12 cellular contexts compared by ENCODE assay signal in the genomic region with DNA sequence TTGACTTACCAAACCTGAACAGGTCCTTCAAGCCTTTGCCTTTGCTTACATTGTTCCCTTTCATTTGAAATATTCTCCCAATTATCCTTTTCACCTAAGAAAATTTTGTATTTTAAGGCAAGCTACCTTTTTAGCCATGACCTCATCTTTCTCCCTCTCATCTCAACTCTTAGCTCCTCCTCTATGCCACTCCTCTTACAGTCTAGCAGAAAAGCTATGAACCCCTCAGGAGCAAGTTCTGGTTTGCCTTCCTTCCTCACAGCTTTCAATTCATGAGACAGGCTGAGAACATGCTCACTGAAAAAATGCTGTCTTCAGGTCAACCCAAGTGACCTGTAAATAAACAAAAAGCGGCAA. TPM values are rescaled to one million over a fixed set of nuclear protein-coding genes. Genes with fewer than 3 reads are reported as not detected.
DNase-seq lines count a peak whose midpoint lies in the region; ATAC-seq and TF ChIP-seq lines count a peak whose summit lies in the region.
"Had no signal": no experiment of that assay in that cellular context is flagged by ENCODE, and none has a peak within 500 bp of the region (broad histone marks: within the 10 kb centered on the region; RNA-seq: fewer than 3 reads in every experiment).

No MANE protein-coding gene starts in this region.

- no peak overlapping the region for H3K9ac ChIP-seq in mesenchymal stem cell (ENCODE audit: low read length)

- H3K18ac ChIP-seq in mesenchymal stem cell (ENCODE audit: low read depth in 1 of 2, low read length in 2 of 2): no peak overlapping the region

- peaks cover 19 to 33% of the 10 kb centered on the region in 2 experiments for H3K36me3 ChIP-seq in mesenchymal stem cell (ENCODE audit: control insufficient read depth in 1 of 2, insufficient read depth in 2 of 2, low read depth in 1 of 2, low read length in 2 of 2)
- peaks cover 8% of the 10 kb centered on the region for H3K36me3 ChIP-seq in thoracic aorta

- H3K27me3 ChIP-seq in mesenchymal stem cell (ENCODE audit: control insufficient read depth in 1 of 2, insufficient read depth in 1 of 2, low read length in 2 of 2) (no peaks in the 10 kb centered on the region), thoracic aorta (replicated peaks; ENCODE audit: insufficient read depth) (no peaks in the 10 kb centered on the region)
- H3K27me3 ChIP-seq: brain microvascular endothelial cell had no signal

- H3K27ac ChIP-seq in RWPE1 (peak overlapping the region; percentile 88), epithelial cell of prostate (peak overlapping the region; percentile 85), mesenchymal stem cell (ENCODE audit: low read length, poor library complexity, severe bottlenecking) (no peak overlapping the region), thoracic aorta (peak overlapping the region; percentile 24 to 56)
- H3K27ac ChIP-seq: brain microvascular endothelial cell had no signal

- TF ChIP-seq CTCF in RWPE1 (conservative IDR thresholded peaks at IDR 0.05; ENCODE audit: low read depth) (no peak), thoracic aorta (IDR thresholded peaks at IDR 0.05) (no peak)

- H2AFZ ChIP-seq in mesenchymal stem cell (ENCODE audit: low read depth, low read length): no peak overlapping the region

- ATAC-seq in thoracic aorta (ENCODE audit: insufficient number of reproducible peaks, low FRiP score, low read depth) (no peak), HG02973 (IDR thresholded peaks at IDR 0.05; ENCODE audit: unreplicated experiment) (no peak)
- ATAC-seq: CD8-positive, alpha-beta T cell had no signal

- H3K4me1 ChIP-seq in mesenchymal stem cell (ENCODE audit: control insufficient read depth, insufficient read depth, low read depth, low read length): peaks cover 7% of the 10 kb centered on the region
- H3K4me1 ChIP-seq in thoracic aorta (ENCODE audit: control insufficient read depth in 1 of 2, low read depth in 2 of 2): peaks cover 9 to 21% of the 10 kb centered on the region in 2 donors

- CTCF ChIA-PET in RWPE1 (lab: Yijun Ruan, JAX): interaction anchor here (0.7 to 2.4 kb wide), 4 partner anchors 9 to 664 kb away, joined by 3 to 12 read pairs (median 3); no protein-coding TSS in a partner anchor

- H3K79me1 ChIP-seq in mesenchymal stem cell (replicated peaks; ENCODE audit: low read length, poor library complexity, severe bottlenecking): peaks cover 6% of the 10 kb centered on the region

- H3K4ac ChIP-seq in mesenchymal stem cell (ENCODE audit: low read depth in 1 of 2, low read length in 2 of 2): no peak overlapping the region

- H4K8ac ChIP-seq in mesenchymal stem cell (ENCODE audit: low read length): no peak overlapping the region

- H4K91ac ChIP-seq in mesenchymal stem cell (ENCODE audit: low read length): no peak overlapping the region

- H2AK5ac ChIP-seq in mesenchymal stem cell (ENCODE audit: low read length, severe bottlenecking): no peak overlapping the region

- H3K14ac ChIP-seq in mesenchymal stem cell (ENCODE audit: low read length in 2 of 2): no peak overlapping the region

- no peak overlapping the region for H2BK15ac ChIP-seq in mesenchymal stem cell (ENCODE audit: low read depth, poor library complexity, severe bottlenecking)

- no peak overlapping the region for H3K23ac ChIP-seq in mesenchymal stem cell (ENCODE audit: low read length in 2 of 2)

- H2BK12ac ChIP-seq in mesenchymal stem cell (ENCODE audit: low read length in 2 of 2): no peak overlapping the region

- no peak overlapping the region for H2BK5ac ChIP-seq in mesenchymal stem cell (ENCODE audit: low read depth, low read length, poor library complexity, severe bottlenecking)

- no peak overlapping the region for H3K4me3 ChIP-seq in mesenchymal stem cell (ENCODE audit: insufficient read depth in 1 of 2, low read depth in 1 of 2, low read length in 2 of 2)
- no peak overlapping the region for H3K4me3 ChIP-seq in thoracic aorta

- H3K9me3 ChIP-seq in mesenchymal stem cell (ENCODE audit: control insufficient read depth, low read length) (no peaks in the 10 kb centered on the region), thoracic aorta (no peaks in the 10 kb centered on the region)

- no peak overlapping the region for H3K4me2 ChIP-seq in mesenchymal stem cell (ENCODE audit: low read length, poor library complexity, severe bottlenecking)

- POLR2A ChIA-PET in RWPE1 (lab: Yijun Ruan, JAX; ENCODE audit: low non-redundant PET): interaction anchor here (1.0 to 1.1 kb wide), 2 partner anchors 8 to 45 kb away, joined by 3 to 4 read pairs; a partner anchor contains a TSS

- 5% methylated on average over 1 of the region's 1 CpG for WGBS in mesenchymal stem cell

- no peak overlapping the region for H2BK120ac ChIP-seq in mesenchymal stem cell (ENCODE audit: low read depth, low read length)

- no peak for DNase-seq in RWPE1 (ENCODE audit: low spot score)
- no peak for DNase-seq in epithelial cell of prostate (ENCODE audit: low read depth, low spot score)
- DNase-seq in mesenchymal stem cell: peak; percentile 43
- no peak for DNase-seq in thoracic aorta (ENCODE audit: low spot score)
- DNase-seq in globus pallidus (ENCODE audit: low spot score): no peak
- no peak for DNase-seq in NCI-H524 treated with DMSO at 0.1 percent for 48 hours (lab: John Stamatoyannopoulos, UW)
- DNase-seq in SHP77 treated with DMSO at 0.1 percent for 48 hours (lab: John Stamatoyannopoulos, UW): no peak
- DNase-seq: brain microvascular endothelial cell; CD8-positive, alpha-beta T cell; KBM-7; NCI-H1694 treated with DMSO at 0.1 percent for 48 hours had no signal

RNA-seq across cellular contexts. Expression of a gene that starts 8.3 kb away (rescaled TPM):
- 5.7 TPM for polyA plus RNA-seq in mesenchymal stem cell (2013, experiment 1 of 2)
- 4.7 TPM for polyA plus RNA-seq in mesenchymal stem cell (2013, experiment 2 of 2)
- 10 to 100 TPM; 15.2 to 27.4 TPM for total RNA-seq in thoracic aorta

RNA-seq across cellular contexts. Expression of a gene that starts 8.6 kb away (rescaled TPM):
- polyA plus RNA-seq in mesenchymal stem cell (2013, experiment 1 of 2): 5.0 TPM
- 4.2 TPM for polyA plus RNA-seq in mesenchymal stem cell (2013, experiment 2 of 2)
- total RNA-seq in thoracic aorta: 10 to 100 TPM in 1 of 2 donors, 1 to 10 TPM in 1; 4.7 to 10.5 TPM

RNA-seq across cellular contexts. Expression of a gene that starts 21.9 kb away (rescaled TPM):
- 0.17 TPM for polyA plus RNA-seq in mesenchymal stem cell (2013, experiment 1 of 2)
- 0.21 TPM for polyA plus RNA-seq in mesenchymal stem cell (2013, experiment 2 of 2)
- not detected for total RNA-seq in thoracic aorta
